ENCODE assay signal across 7 cellular contexts in genomic region chr7:100475549-100475948, GRCh38. TPM values are rescaled to one million over a fixed set of nuclear protein-coding genes. Genes with fewer than 3 reads are reported as not detected.
DNase-seq lines count a peak whose midpoint lies in the region; ATAC-seq and TF ChIP-seq lines count a peak whose summit lies in the region.
"Had no signal": no experiment of that assay in that cellular context is flagged by ENCODE, and none has a peak within 500 bp of the region (broad histone marks: within the 10 kb centered on the region; RNA-seq: fewer than 3 reads in every experiment).

No MANE protein-coding gene starts in this region.

- CTCF ChIA-PET in Caco-2 (lab: Charles Lee) = interaction anchor here (0.6 kb wide), 1 partner anchor 11 kb away, joined by 3 read pairs; no protein-coding TSS in a partner anchor

- TF ChIP-seq CTCF in Caco-2 (IDR thresholded peaks at IDR 0.05; ENCODE audit: insufficient read depth in 1 of 2, low read depth in 1 of 2, low read length in 1 of 2, severe bottlenecking in 1 of 2, unreplicated experiment in 1 of 2) (no peak), natural killer cell (IDR thresholded peaks at IDR 0.05) (no peak)

- H3K4me3 Mint-ChIP-seq in Caco-2 (ENCODE audit: unreplicated experiment) (peak overlapping the region; percentile 8), natural killer cell (peak overlapping the region; percentile 90)

- peaks cover 22% of the 10 kb centered on the region for H3K4me1 Mint-ChIP-seq in Caco-2 (ENCODE audit: low read depth, unreplicated experiment)
- H3K4me1 Mint-ChIP-seq in natural killer cell = peaks cover 19 to 54% of the 10 kb centered on the region in 2 donors

- DNase-seq in Caco-2 (no peak), natural killer cell (no peak), HuH-7 (ENCODE audit: low spot score) (no peak)
- DNase-seq in activated naive CD4-positive, alpha-beta T cell treated with anti-CD3 and anti-CD28 coated beads, Interleukin-2, amount 50 U/mL, for 16 hours = peak; percentile 34

- no peak overlapping the region for H3K4me3 ChIP-seq in Caco-2 (ENCODE audit: low read depth, low read length)

- no peak overlapping the region for H3K27ac Mint-ChIP-seq in Caco-2 (ENCODE audit: unreplicated experiment)
- peak overlapping the region; percentile 78 to 80 for H3K27ac Mint-ChIP-seq in natural killer cell

- no TSS peak for BruUV-seq in Caco-2 (replicated peaks; lab: Mats Ljungman, UMichigan)

- H3K9me3 Mint-ChIP-seq in Caco-2 (ENCODE audit: unreplicated experiment) = no peaks in the 10 kb centered on the region
- no peaks in the 10 kb centered on the region for H3K9me3 Mint-ChIP-seq in natural killer cell

- POLR2A ChIA-PET in Caco-2 (lab: Charles Lee) = no interaction called here

- 0 out of 2 replicates have a peak, but pooled peaks cover 1% of the 10 kb centered on the region for H3K36me3 ChIP-seq in Caco-2 (ENCODE audit: control insufficient read depth, insufficient read depth, low read length)

- no peaks in the 10 kb centered on the region for H3K4me1 ChIP-seq in Caco-2

- ATAC-seq in natural killer cell (no peak), HG03097 (IDR thresholded peaks at IDR 0.05; ENCODE audit: low FRiP score, unreplicated experiment) (no peak), HG03280 (IDR thresholded peaks at IDR 0.05; ENCODE audit: unreplicated experiment) (no peak)

- H3K27me3 ChIP-seq in Caco-2 (replicated peaks; ENCODE audit: control insufficient read depth, insufficient read depth, low read length) = no peaks in the 10 kb centered on the region

- H3K27me3 Mint-ChIP-seq in Caco-2 (ENCODE audit: insufficient read depth, unreplicated experiment) (no peaks in the 10 kb centered on the region), natural killer cell (ENCODE audit: low read depth in 2 of 2) (peaks cover 0 to 2% of the 10 kb centered on the region in 2 donors)

- H3K9me3 ChIP-seq in Caco-2 = no peaks in the 10 kb centered on the region

- peaks cover 20% of the 10 kb centered on the region for H3K36me3 Mint-ChIP-seq in Caco-2 (ENCODE audit: insufficient read depth, unreplicated experiment)
- no peaks in the 10 kb centered on the region for H3K36me3 Mint-ChIP-seq in natural killer cell

- intact Hi-C loops in Caco-2 (cut with micrococcal nuclease; ENCODE audit: unreplicated experiment) (no loop called here), natural killer cell (cut with micrococcal nuclease) (loop anchor here (5.0 to 10.0 kb wide), 3 partner anchors 72 to 379 kb away; partner anchors contain the start of genes GIGYF1 and SLC12A9)

RNA-seq across cellular contexts. Expression of gene TSC22D4, which starts 3.5 kb away (rescaled TPM):
- total RNA-seq in Caco-2 (2022) (27.2 and 32.0 TPM in 2 replicates), natural killer cell (100 to 1,000 TPM; 140 to 173 (median 168) TPM)

RNA-seq across cellular contexts. Expression of gene NYAP1, which starts 8.2 kb away (rescaled TPM):
- 1.3 and 1.7 TPM in 2 replicates for total RNA-seq in Caco-2 (2022)
- under 1 TPM in 2 of 3 donors, not detected in 1; 0.12 to 0.13 TPM for total RNA-seq in natural killer cell

RNA-seq across cellular contexts. Expression of gene SPACDR, which starts 11.5 kb away (rescaled TPM):
- total RNA-seq in Caco-2 (2022) (0.41 and 0.84 TPM in 2 replicates), natural killer cell (1 to 10 TPM; 2.3 to 4.1 (median 3.9) TPM)
- total RNA-seq: skeletal muscle tissue had no signal

RNA-seq across cellular contexts. Expression of gene PPP1R35, which starts 39.3 kb away (rescaled TPM):
- total RNA-seq in Caco-2 (2022) (38.3 and 39.5 TPM in 2 replicates), natural killer cell (10 to 100 TPM; 41.0 to 45.1 (median 44.7) TPM)

RNA-seq across cellular contexts. Expression of gene MEPCE, which starts 45.9 kb away (rescaled TPM):
- total RNA-seq in Caco-2 (2022) (41.0 and 43.3 TPM in 2 replicates), natural killer cell (10 to 100 TPM; 48.1 to 54.9 (median 54.1) TPM)
